In the genomic region with DNA sequence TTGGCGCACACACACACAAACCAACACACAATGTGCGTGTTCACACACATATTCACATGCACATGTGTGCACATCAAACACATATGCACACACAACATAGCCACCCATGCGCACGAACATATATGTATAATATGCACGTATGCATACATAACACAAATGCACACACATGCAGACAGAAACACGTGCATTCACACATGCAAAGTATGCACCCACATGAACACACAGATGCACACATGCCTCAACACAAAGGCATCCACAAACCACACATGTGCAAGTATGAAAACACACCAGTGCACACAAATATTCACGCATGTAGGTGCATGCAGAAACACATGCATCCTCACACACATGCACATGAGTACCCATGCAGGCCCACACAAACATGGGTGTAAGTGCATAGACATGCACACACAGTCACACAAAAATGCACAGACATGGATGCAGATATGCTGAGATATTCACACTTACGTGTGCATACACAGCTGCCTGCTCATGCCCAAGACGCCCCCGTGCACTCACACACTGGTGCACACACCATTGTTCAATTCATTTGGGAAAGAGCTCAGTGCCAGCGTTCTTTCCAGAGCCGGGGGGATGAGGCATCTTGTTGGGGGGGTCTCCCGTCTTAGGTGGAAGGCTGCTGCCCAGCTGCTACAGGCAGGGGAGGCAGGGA, we compare ENCODE assay signal across 18 cellular contexts.
"Had no signal": no experiment of that assay in that cellular context is flagged by ENCODE, and none has a peak within 500 bp of the region (broad histone marks: within the 10 kb centered on the region; RNA-seq: fewer than 3 reads in every experiment).

No MANE protein-coding gene starts in this region.

- DNase-seq: KBM-7, MV-4-11, NCI-H1048, NCI-H1436 treated with DMSO at 0.1 percent for 48 hours, NCI-H1694, NCI-H187 treated with DMSO at 0.1 percent for 48 hours, NCI-H2107, NCI-H2171, NCI-H226, NCI-H446, NCI-H510A, NCI-H524 treated with DMSO at 0.1 percent for 48 hours, NCI-H774, RPMI8226, SIG-M5 had no signal

- H3K36me3 ChIP-seq: SJSA1 had no signal

- H3K27ac ChIP-seq: SJSA1, SK-N-MC had no signal

- H3K4me3 ChIP-seq: SJSA1, SK-N-MC had no signal

- FAIRE-seq: RCC 7860 had no signal

- H3K4me1 ChIP-seq: SJSA1 had no signal

- H3K9me3 ChIP-seq: SJSA1 had no signal

- H3K27me3 ChIP-seq: SJSA1 had no signal
